9 cellular contexts compared by ENCODE assay signal in genomic region chr6:52352239-52353008, GRCh38. TPM values are rescaled to one million over a fixed set of nuclear protein-coding genes. Genes with fewer than 3 reads are reported as not detected.
DNase-seq lines count a peak whose midpoint lies in the region; ATAC-seq and TF ChIP-seq lines count a peak whose summit lies in the region.
"Had no signal": no experiment of that assay in that cellular context is flagged by ENCODE, and none has a peak within 500 bp of the region (broad histone marks: within the 10 kb centered on the region; RNA-seq: fewer than 3 reads in every experiment).

No MANE protein-coding gene starts in this region.

- no peak overlapping the region for H3K27ac Mint-ChIP-seq in CD4-positive, alpha-beta T cell
- H3K27ac Mint-ChIP-seq in MCF 10A (ENCODE audit: low read depth, unreplicated experiment): peak overlapping the region; percentile 97
- H3K27ac Mint-ChIP-seq: T-helper 1 cell treated with Interleukin-12 subunit alpha and Interleukin-12 subunit beta and Interleukin-4 antibody, amounts not matched to agents 30 μg/mL and 1 μg/mL, for 36 hours had no signal

- no peaks in the 10 kb centered on the region for H3K4me1 ChIP-seq in uterus

- no peaks in the 10 kb centered on the region for H3K9me3 Mint-ChIP-seq in CD4-positive, alpha-beta T cell
- H3K9me3 Mint-ChIP-seq in MCF 10A (ENCODE audit: unreplicated experiment): no peaks in the 10 kb centered on the region
- H3K9me3 Mint-ChIP-seq: T-helper 1 cell treated with Interleukin-12 subunit alpha and Interleukin-12 subunit beta and Interleukin-4 antibody, amounts not matched to agents 30 μg/mL and 1 μg/mL, for 36 hours had no signal

- no peaks in the 10 kb centered on the region for H3K36me3 Mint-ChIP-seq in CD4-positive, alpha-beta T cell (ENCODE audit: low read depth)
- no peaks in the 10 kb centered on the region for H3K36me3 Mint-ChIP-seq in MCF 10A (ENCODE audit: insufficient read depth, unreplicated experiment)

- H3K4me1 Mint-ChIP-seq in CD4-positive, alpha-beta T cell (ENCODE audit: low read depth): peaks cover 25% of the 10 kb centered on the region
- peaks cover 16% of the 10 kb centered on the region for H3K4me1 Mint-ChIP-seq in MCF 10A (ENCODE audit: insufficient read depth, unreplicated experiment)

- peak; percentile 34 for ATAC-seq in CD4-positive, alpha-beta T cell (ENCODE audit: poor library complexity)
- peak; percentile 93 for ATAC-seq in GM19023 (IDR thresholded peaks at IDR 0.05; ENCODE audit: unreplicated experiment)
- ATAC-seq in HG03095 (IDR thresholded peaks at IDR 0.05; ENCODE audit: unreplicated experiment): peak; percentile 91

- intact Hi-C loops in CD4-positive, alpha-beta T cell (cut with DNase I, micrococcal nuclease): no loop called here
- intact Hi-C loops in MCF 10A (cut with micrococcal nuclease) (loop anchor here (2.0 kb wide), 1 partner anchor 68 kb away; the partner anchor contains the start of gene MCM3), uterus (cut with DNase I; ENCODE audit: low total_unique reads) (no loop called here)

- TF ChIP-seq CTCF in CD4-positive, alpha-beta T cell (IDR thresholded peaks at IDR 0.05): no peak
- TF ChIP-seq CTCF in MCF 10A (IDR thresholded peaks at IDR 0.05; ENCODE audit: unreplicated experiment): no peak
- no peak for TF ChIP-seq CTCF in uterus (IDR thresholded peaks at IDR 0.05)

- POLR2A ChIA-PET in CD4-positive, alpha-beta T cell (lab: Charles Lee): interaction anchor here (2.2 kb wide), 1 partner anchor 10 kb away, joined by 8 read pairs; the partner anchor contains the start of gene PAQR8
- POLR2A ChIA-PET in MCF 10A (lab: Yijun Ruan, JAX): interaction anchor here (0.6 to 3.8 kb wide), 10 partner anchors 10 to 69 kb away, joined by 3 to 21 read pairs (median 4); partner anchors contain the start of genes MCM3 and PAQR8

- no peaks in the 10 kb centered on the region for H3K9me3 ChIP-seq in CD4-positive, alpha-beta T cell (ENCODE audit: control insufficient read depth, low read length)
- H3K9me3 ChIP-seq in uterus: no peaks in the 10 kb centered on the region

- H3K27me3 Mint-ChIP-seq in CD4-positive, alpha-beta T cell: no peaks in the 10 kb centered on the region
- H3K27me3 Mint-ChIP-seq in MCF 10A (ENCODE audit: insufficient read depth, unreplicated experiment): no peaks in the 10 kb centered on the region

- DNase-seq in CD4-positive, alpha-beta T cell: no peak
- DNase-seq in NCI-H460 (ENCODE audit: extremely low read depth, low read depth) (peak; percentile 77), MCF 10A (ENCODE audit: unreplicated experiment) (peak; percentile 95), mucosa of gallbladder (ENCODE audit: low spot score) (peak; percentile 44), globus pallidus (ENCODE audit: low spot score) (no peak), uterus (no peak)

- CTCF ChIA-PET in CD4-positive, alpha-beta T cell (lab: Charles Lee): no interaction called here
- CTCF ChIA-PET in MCF 10A (lab: Yijun Ruan, JAX): interaction anchor here (0.7 to 1.7 kb wide), 8 partner anchors 12 to 332 kb away, joined by 3 to 6 read pairs (median 3); partner anchors contain the start of gene MCM3

- no peaks in the 10 kb centered on the region for H3K27me3 ChIP-seq in CD4-positive, alpha-beta T cell (ENCODE audit: control insufficient read depth, insufficient read depth, low read length)
- no peaks in the 10 kb centered on the region for H3K27me3 ChIP-seq in uterus

- no peak overlapping the region for H3K27ac ChIP-seq in CD4-positive, alpha-beta T cell (ENCODE audit: low read depth, low read length)
- peak overlapping the region in 1 of 2 donors; percentile 35 for H3K27ac ChIP-seq in uterus

- no TSS peak for BruUV-seq in MCF 10A (replicated peaks; lab: Mats Ljungman, UMichigan)

- no peak for TF ChIP-seq POLR2A in uterus (IDR thresholded peaks at IDR 0.05)

- no peak overlapping the region for H3K4me3 ChIP-seq in uterus

- no peaks in the 10 kb centered on the region for H3K36me3 ChIP-seq in uterus

- no peak overlapping the region for H3K4me3 Mint-ChIP-seq in CD4-positive, alpha-beta T cell
- H3K4me3 Mint-ChIP-seq in MCF 10A (ENCODE audit: unreplicated experiment): peak overlapping the region; percentile 58
- H3K4me3 Mint-ChIP-seq: T-helper 1 cell treated with Interleukin-12 subunit alpha and Interleukin-12 subunit beta and Interleukin-4 antibody, amounts not matched to agents 30 μg/mL and 1 μg/mL, for 36 hours had no signal

RNA-seq across cellular contexts. Expression of gene PAQR8, which starts 9.5 kb away (rescaled TPM):
- total RNA-seq in CD4-positive, alpha-beta T cell: 1 to 10 TPM; 1.8 to 1.9 TPM
- 0.74 and 1.1 TPM in 2 replicates for total RNA-seq in NCI-H460 (2014; rRNA removed; shearing (Covaris generic))
- polyA plus RNA-seq in NCI-H460 (2014; cell fraction: nucleus; rRNA removed): 0.31 and 0.86 TPM in 2 replicates
- 1.8 and 1.9 TPM in 2 replicates for total RNA-seq in MCF 10A (2022)
- total RNA-seq in mucosa of gallbladder: 23.2 TPM
- 10 to 100 TPM; 12.3 to 24.7 (median 13.9) TPM for total RNA-seq in uterus

Comparison
In these comparisons a context has a peak if more than half of its experiments do, and no peak if none do; other contexts are left out.
1. ATAC-seq: peak in every context shown above with its lines; median percentile 93 in GM19023; 91 in HG03095; 34 in CD4-positive, alpha-beta T cell.
2. DNase-seq: peak in NCI-H460 (single experiment), MCF 10A (single experiment) and mucosa of gallbladder (single experiment); none in CD4-positive, alpha-beta T cell (0 of 10), globus pallidus (single experiment) and uterus (0 of 2).